Comparison of ENCODE assay signal across 8 cellular contexts in genomic region chr2:129877795-129878775, GRCh38.
A peak's percentile ranks its signal among the peaks of the same experiment; 100 is the strongest.
DNase-seq lines count a peak whose midpoint lies in the region; ATAC-seq and TF ChIP-seq lines count a peak whose summit lies in the region.

No MANE protein-coding gene starts in this region.

- no peaks in the 10 kb centered on the region; the same call in 1 of the 2 replicates for H3K9me3 ChIP-seq in AG04450 (ENCODE audit: control insufficient read depth, insufficient read depth, low read length)

- H3K27me3 ChIP-seq in AG04450 (ENCODE audit: control insufficient read depth, insufficient read depth, low read length) = no peaks in the 10 kb centered on the region

- POLR2A ChIA-PET in AG04450 (lab: Yijun Ruan, JAX) = no interaction called here

- H3K4me3 ChIP-seq in AG04450 (ENCODE audit: low read depth, low read length) (peak overlapping the region; percentile 49), WI38 (ENCODE audit: low read depth, low read length) (0 out of 2 replicates have a peak overlapping the region, but pooled peaks have one; percentile 22), fibroblast of pulmonary artery (replicated peaks; ENCODE audit: low read depth, low read length) (peak overlapping the region; percentile 38)

- peak overlapping the region; percentile 86 to 92 (median 90) for H3K4me3 Mint-ChIP-seq in nephron

- H3K9me3 Mint-ChIP-seq in nephron = no peaks in the 10 kb centered on the region

- CTCF ChIA-PET in AG04450 (lab: Charles Lee) = no interaction called here

- no peak overlapping the region for H3K27ac ChIP-seq in AG04450 (ENCODE audit: low read depth, low read length)

- peaks cover 8% of the 10 kb centered on the region for H3K27me3 Mint-ChIP-seq in nephron (ENCODE audit: low read depth)

- TF ChIP-seq CTCF in AG04450 (IDR thresholded peaks at IDR 0.05; ENCODE audit: low read depth, low read length) (no peak), GM13977 (IDR thresholded peaks at IDR 0.05; ENCODE audit: extremely low read depth, insufficient read depth, missing control alignments) (no peak), WI38 (IDR thresholded peaks at IDR 0.05; ENCODE audit: low read depth, low read length) (no peak), fibroblast of pulmonary artery (IDR thresholded peaks at IDR 0.05; ENCODE audit: low read length, missing control alignments) (no peak), nephron (IDR thresholded peaks at IDR 0.05; ENCODE audit: unreplicated experiment in 3 of 3) (no peak)

- peaks cover 7% of the 10 kb centered on the region for H3K4me1 Mint-ChIP-seq in nephron

- H3K36me3 Mint-ChIP-seq in nephron (ENCODE audit: low read depth) = no peaks in the 10 kb centered on the region

- in situ Hi-C loops in GM13977 (cut with MboI; ENCODE audit: low pct_unique_long_range_greater_than_20kb, low sequenced_read_pairs, unreplicated experiment) = no loop called here

- peak overlapping the region; percentile 63 to 96 (median 91) for H3K27ac Mint-ChIP-seq in nephron

- DNase-seq in AG04450 (ENCODE audit: low read depth, low spot score) (no peak), GM13977 (ENCODE audit: low spot score) (peak; percentile 65), fibroblast of pulmonary artery (ENCODE audit: low read depth) (peak; percentile 41)

- peak; percentile 34 for ATAC-seq in HG03432 (IDR thresholded peaks at IDR 0.05; ENCODE audit: unreplicated experiment)
- ATAC-seq in HG03039 (IDR thresholded peaks at IDR 0.05; ENCODE audit: unreplicated experiment) = no peak
- ATAC-seq in GM18868 (IDR thresholded peaks at IDR 0.05; ENCODE audit: unreplicated experiment) = no peak
